In genomic region chr14:102464846-102465341, GRCh38 we compare ENCODE assay signal across 16 cellular contexts.
"Had no signal": no experiment of that assay in that cellular context is flagged by ENCODE, and none has a peak within 500 bp of the region (broad histone marks: within the 10 kb centered on the region; RNA-seq: fewer than 3 reads in every experiment).

No MANE protein-coding gene starts in this region.

- H3K4me3 ChIP-seq: dorsolateral prefrontal cortex, esophagus muscularis mucosa, thoracic aorta, uterus had no signal

- H3K36me3 Mint-ChIP-seq: natural killer cell treated with Interleukin-12 subunit alpha and Interleukin-12 subunit beta and Interleukin-15 and Interleukin-18, amount 100 ng/mL, for 72 hours had no signal

- DNase-seq: activated CD4-positive, alpha-beta T cell treated with anti-CD3 and anti-CD28 coated beads, Interleukin-2, amount 50 U/mL, for 4 hours; activated CD4-positive, CD25-positive, alpha-beta regulatory T cell treated with anti-CD3 and anti-CD28 coated beads, Interleukin-2, amount 50 U/mL, for 72 hours; activated T-cell treated with anti-CD3 and anti-CD28 coated beads, Interleukin-2, amount 50 U/mL, for 1 hour; amniotic stem cell; brain microvascular endothelial cell; cerebellar nuclear complex; dorsolateral prefrontal cortex; mammary epithelial cell; stimulated activated CD4-positive, alpha-beta T cell treated with anti-CD3 and anti-CD28 coated beads, Interleukin-4, amount 100 ng/mL, for 24 hours; stimulated activated naive CD8-positive, alpha-beta T cell treated with anti-CD3 and anti-CD28 coated beads, Interleukin-15, amount 100 ng/mL, for 72 hours; T-helper 2 cell; uterus had no signal

- H3K9me3 ChIP-seq: esophagus muscularis mucosa, thoracic aorta, uterus had no signal

- ATAC-seq: natural killer cell treated with Interleukin-12 subunit alpha and Interleukin-12 subunit beta and Interleukin-15 and Interleukin-18, amount 100 ng/mL, for 72 hours; stimulated activated naive CD8-positive, alpha-beta T cell treated with anti-CD3 and anti-CD28 coated beads, Interleukin-15, amount 100 ng/mL, for 72 hours had no signal

- H3K27ac ChIP-seq: brain microvascular endothelial cell, esophagus muscularis mucosa, thoracic aorta, uterus had no signal

- H3K4me1 ChIP-seq: uterus had no signal

- H3K27me3 Mint-ChIP-seq: activated naive CD4-positive, alpha-beta T cell treated with anti-CD3 and anti-CD28 coated beads, Interleukin-2, amount 50 U/mL, for 24 hours; natural killer cell treated with Interleukin-12 subunit alpha and Interleukin-12 subunit beta and Interleukin-15 and Interleukin-18, amount 100 ng/mL, for 72 hours; stimulated activated naive CD8-positive, alpha-beta T cell treated with anti-CD3 and anti-CD28 coated beads, Interleukin-15, amount 100 ng/mL, for 72 hours had no signal

- H3K27me3 ChIP-seq: brain microvascular endothelial cell, dorsolateral prefrontal cortex, esophagus muscularis mucosa, uterus had no signal

- H3K36me3 ChIP-seq: thoracic aorta, uterus had no signal

- H3K4me3 Mint-ChIP-seq: activated naive CD4-positive, alpha-beta T cell treated with anti-CD3 and anti-CD28 coated beads, Interleukin-2, amount 50 U/mL, for 24 hours; natural killer cell treated with Interleukin-12 subunit alpha and Interleukin-12 subunit beta and Interleukin-15 and Interleukin-18, amount 100 ng/mL, for 72 hours; stimulated activated naive CD8-positive, alpha-beta T cell treated with anti-CD3 and anti-CD28 coated beads, Interleukin-15, amount 100 ng/mL, for 72 hours had no signal

- H3K27ac Mint-ChIP-seq: activated naive CD4-positive, alpha-beta T cell treated with anti-CD3 and anti-CD28 coated beads, Interleukin-2, amount 50 U/mL, for 24 hours; natural killer cell treated with Interleukin-12 subunit alpha and Interleukin-12 subunit beta and Interleukin-15 and Interleukin-18, amount 100 ng/mL, for 72 hours; stimulated activated naive CD8-positive, alpha-beta T cell treated with anti-CD3 and anti-CD28 coated beads, Interleukin-15, amount 100 ng/mL, for 72 hours had no signal

- H3K9me3 Mint-ChIP-seq: activated naive CD4-positive, alpha-beta T cell treated with anti-CD3 and anti-CD28 coated beads, Interleukin-2, amount 50 U/mL, for 24 hours; natural killer cell treated with Interleukin-12 subunit alpha and Interleukin-12 subunit beta and Interleukin-15 and Interleukin-18, amount 100 ng/mL, for 72 hours; stimulated activated naive CD8-positive, alpha-beta T cell treated with anti-CD3 and anti-CD28 coated beads, Interleukin-15, amount 100 ng/mL, for 72 hours had no signal
